In the genomic region with DNA sequence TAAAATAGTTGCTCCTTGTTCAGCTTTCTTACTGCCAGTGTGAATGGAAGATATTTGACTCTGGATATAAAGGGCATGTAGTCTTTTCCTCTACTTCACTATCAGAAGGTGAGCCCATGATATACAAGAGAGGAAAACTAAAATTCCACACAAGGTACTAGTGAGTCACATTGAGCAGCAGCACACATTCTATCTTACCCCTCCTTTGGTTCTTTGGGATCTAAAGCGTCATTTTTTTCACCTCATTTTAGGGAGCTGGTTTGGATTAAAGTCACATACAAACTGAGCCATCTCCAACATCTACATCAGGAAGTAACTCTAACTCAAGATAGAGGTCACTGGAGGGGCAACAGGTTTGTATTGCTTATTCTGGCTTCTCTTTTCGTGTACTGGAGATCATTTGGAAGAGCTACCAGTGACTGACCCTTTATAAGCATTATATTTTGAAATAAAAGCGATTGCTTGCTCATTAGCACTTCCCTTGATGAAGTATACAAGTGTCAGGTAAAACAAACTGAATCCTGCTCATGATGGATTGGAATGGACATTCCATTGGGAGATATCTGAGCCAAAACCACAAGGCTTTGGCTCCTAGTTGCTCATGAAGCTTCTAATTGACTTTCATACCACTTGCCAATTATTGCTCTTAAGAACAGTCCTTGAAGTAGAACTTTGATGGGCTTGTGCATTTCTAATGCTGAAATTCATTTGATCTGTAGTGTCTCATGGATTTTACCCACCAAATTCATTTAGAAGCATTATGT, we compare ENCODE assay signal across 1 cellular context.
TF ChIP-seq lines count a peak whose summit lies in the region.

No MANE protein-coding gene starts in this region.

TF ChIP-seq in GM12878, 131 proteins besides CTCF, POLR2A, EP300 and RAD21 (continued from another document):
- TF ChIP-seq, protein P1, sequence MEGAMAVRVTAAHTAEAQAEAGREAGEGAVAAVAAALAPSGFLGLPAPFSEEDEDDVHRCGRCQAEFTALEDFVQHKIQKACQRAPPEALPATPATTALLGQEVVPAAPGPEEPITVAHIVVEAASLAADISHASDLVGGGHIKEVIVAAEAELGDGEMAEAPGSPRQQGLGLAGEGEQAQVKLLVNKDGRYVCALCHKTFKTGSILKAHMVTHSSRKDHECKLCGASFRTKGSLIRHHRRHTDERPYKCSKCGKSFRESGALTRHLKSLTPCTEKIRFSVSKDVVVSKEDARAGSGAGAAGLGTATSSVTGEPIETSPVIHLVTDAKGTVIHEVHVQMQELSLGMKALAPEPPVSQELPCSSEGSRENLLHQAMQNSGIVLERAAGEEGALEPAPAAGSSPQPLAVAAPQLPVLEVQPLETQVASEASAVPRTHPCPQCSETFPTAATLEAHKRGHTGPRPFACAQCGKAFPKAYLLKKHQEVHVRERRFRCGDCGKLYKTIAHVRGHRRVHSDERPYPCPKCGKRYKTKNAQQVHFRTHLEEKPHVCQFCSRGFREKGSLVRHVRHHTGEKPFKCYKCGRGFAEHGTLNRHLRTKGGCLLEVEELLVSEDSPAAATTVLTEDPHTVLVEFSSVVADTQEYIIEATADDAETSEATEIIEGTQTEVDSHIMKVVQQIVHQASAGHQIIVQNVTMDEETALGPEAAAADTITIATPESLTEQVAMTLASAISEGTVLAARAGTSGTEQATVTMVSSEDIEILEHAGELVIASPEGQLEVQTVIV (IDR thresholded peaks at IDR 0.05; ENCODE audit: borderline replicate concordance, partially characterized antibody) = no peak
- TF ChIP-seq, protein P2, sequence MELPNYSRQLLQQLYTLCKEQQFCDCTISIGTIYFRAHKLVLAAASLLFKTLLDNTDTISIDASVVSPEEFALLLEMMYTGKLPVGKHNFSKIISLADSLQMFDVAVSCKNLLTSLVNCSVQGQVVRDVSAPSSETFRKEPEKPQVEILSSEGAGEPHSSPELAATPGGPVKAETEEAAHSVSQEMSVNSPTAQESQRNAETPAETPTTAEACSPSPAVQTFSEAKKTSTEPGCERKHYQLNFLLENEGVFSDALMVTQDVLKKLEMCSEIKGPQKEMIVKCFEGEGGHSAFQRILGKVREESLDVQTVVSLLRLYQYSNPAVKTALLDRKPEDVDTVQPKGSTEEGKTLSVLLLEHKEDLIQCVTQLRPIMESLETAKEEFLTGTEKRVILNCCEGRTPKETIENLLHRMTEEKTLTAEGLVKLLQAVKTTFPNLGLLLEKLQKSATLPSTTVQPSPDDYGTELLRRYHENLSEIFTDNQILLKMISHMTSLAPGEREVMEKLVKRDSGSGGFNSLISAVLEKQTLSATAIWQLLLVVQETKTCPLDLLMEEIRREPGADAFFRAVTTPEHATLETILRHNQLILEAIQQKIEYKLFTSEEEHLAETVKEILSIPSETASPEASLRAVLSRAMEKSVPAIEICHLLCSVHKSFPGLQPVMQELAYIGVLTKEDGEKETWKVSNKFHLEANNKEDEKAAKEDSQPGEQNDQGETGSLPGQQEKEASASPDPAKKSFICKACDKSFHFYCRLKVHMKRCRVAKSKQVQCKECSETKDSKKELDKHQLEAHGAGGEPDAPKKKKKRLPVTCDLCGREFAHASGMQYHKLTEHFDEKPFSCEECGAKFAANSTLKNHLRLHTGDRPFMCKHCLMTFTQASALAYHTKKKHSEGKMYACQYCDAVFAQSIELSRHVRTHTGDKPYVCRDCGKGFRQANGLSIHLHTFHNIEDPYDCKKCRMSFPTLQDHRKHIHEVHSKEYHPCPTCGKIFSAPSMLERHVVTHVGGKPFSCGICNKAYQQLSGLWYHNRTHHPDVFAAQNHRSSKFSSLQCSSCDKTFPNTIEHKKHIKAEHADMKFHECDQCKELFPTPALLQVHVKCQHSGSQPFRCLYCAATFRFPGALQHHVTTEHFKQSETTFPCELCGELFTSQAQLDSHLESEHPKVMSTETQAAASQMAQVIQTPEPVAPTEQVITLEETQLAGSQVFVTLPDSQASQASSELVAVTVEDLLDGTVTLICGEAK (IDR thresholded peaks at IDR 0.05; ENCODE audit: borderline replicate concordance) = no peak
- TF ChIP-seq, protein P3, sequence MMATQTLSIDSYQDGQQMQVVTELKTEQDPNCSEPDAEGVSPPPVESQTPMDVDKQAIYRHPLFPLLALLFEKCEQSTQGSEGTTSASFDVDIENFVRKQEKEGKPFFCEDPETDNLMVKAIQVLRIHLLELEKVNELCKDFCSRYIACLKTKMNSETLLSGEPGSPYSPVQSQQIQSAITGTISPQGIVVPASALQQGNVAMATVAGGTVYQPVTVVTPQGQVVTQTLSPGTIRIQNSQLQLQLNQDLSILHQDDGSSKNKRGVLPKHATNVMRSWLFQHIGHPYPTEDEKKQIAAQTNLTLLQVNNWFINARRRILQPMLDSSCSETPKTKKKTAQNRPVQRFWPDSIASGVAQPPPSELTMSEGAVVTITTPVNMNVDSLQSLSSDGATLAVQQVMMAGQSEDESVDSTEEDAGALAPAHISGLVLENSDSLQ (IDR thresholded peaks at IDR 0.05) = no peak
